In the genomic region with DNA sequence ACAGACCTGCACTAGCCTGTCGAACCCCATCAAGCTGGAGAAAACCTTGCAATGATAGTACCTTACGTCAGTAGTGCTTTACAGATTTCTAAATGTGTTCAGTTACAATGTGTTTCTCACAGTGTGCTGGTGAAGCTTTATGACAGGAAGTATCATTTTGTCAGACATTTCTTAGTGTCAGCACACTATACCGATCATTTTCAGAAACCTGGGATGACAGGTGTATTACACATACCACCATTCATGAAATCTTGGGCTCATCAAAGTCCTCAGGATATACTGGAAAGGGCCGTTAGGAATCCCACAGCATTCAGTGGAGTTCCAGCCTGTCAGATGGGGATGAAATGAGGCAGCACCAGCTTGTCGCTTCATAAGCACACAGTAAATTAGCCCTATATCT, we compare ENCODE assay signal across 12 cellular contexts. TPM values are rescaled to one million over a fixed set of nuclear protein-coding genes. Genes with fewer than 3 reads are reported as not detected.
DNase-seq lines count a peak whose midpoint lies in the region; ATAC-seq, FAIRE-seq and TF ChIP-seq lines count a peak whose summit lies in the region.
"Had no signal": no experiment of that assay in that cellular context is flagged by ENCODE, and none has a peak within 500 bp of the region (broad histone marks: within the 10 kb centered on the region; RNA-seq: fewer than 3 reads in every experiment).

No MANE protein-coding gene starts in this region.

- no peak for DNase-seq in A549 (ENCODE audit: low read depth in 1 of 2, low spot score in 1 of 2)
- no peak for DNase-seq in GM18507 (ENCODE audit: extremely low spot score, insufficient read length, low read depth)
- DNase-seq in adrenal gland, result no peak
- DNase-seq in naive thymus-derived CD4-positive, alpha-beta T cell, result no peak
- no peak for DNase-seq in SIG-M5 treated with dmso at 0.1 percent for 504 hours (lab: John Stamatoyannopoulos, UW; ENCODE audit: unreplicated experiment)
- no peak for DNase-seq in NCI-H2107 treated with DMSO at 0.1 percent for 48 hours (lab: John Stamatoyannopoulos, UW; ENCODE audit: unreplicated experiment)
- DNase-seq in DMS153 treated with DMSO at 0.1 percent for 48 hours (lab: John Stamatoyannopoulos, UW; ENCODE audit: unreplicated experiment), result no peak
- DNase-seq: H9, NCI-H2081 treated with DMSO at 0.1 percent for 48 hours, pancreas, SIG-M5 had no signal

- CTCF ChIA-PET in A549 (lab: Yijun Ruan, JAX), result interaction anchor here (1.0 to 5.6 kb wide), 4 partner anchors 8 to 27 kb away, joined by 3 to 35 read pairs (median 6); partner anchors contain the start of genes TTC19 and ZSWIM7
- CTCF ChIA-PET in naive thymus-derived CD4-positive, alpha-beta T cell (lab: Charles Lee), result no interaction called here

- no peaks in the 10 kb centered on the region for H3K9me3 Mint-ChIP-seq in naive thymus-derived CD4-positive, alpha-beta T cell
- H3K9me3 Mint-ChIP-seq: H9 had no signal

- H3K4me3 ChIP-seq in A549 (no peak overlapping the region), adrenal gland (no peak overlapping the region)
- no peak overlapping the region for H3K4me3 ChIP-seq in naive thymus-derived CD4-positive, alpha-beta T cell (ENCODE audit: low read length)
- H3K4me3 ChIP-seq: pancreas had no signal

- H3K9me3 ChIP-seq in A549 (no peaks in the 10 kb centered on the region), adrenal gland (replicated peaks in 1 of 3) (no peaks in the 10 kb centered on the region)
- H3K9me3 ChIP-seq in naive thymus-derived CD4-positive, alpha-beta T cell (ENCODE audit: control insufficient read depth in 2 of 3, low read length in 3 of 3), result no peaks in the 10 kb centered on the region
- H3K9me3 ChIP-seq: pancreas had no signal

- peak overlapping the region; percentile 85 to 86 for H3K27ac ChIP-seq in A549
- peak overlapping the region in 3 of 5 donors; percentile 78 to 88 (median 84) for H3K27ac ChIP-seq in adrenal gland
- H3K27ac ChIP-seq in naive thymus-derived CD4-positive, alpha-beta T cell (ENCODE audit: low read depth, low read length), result no peak overlapping the region

- peaks cover 16 to 55% (median 37%) of the 10 kb centered on the region in 5 donors for H3K36me3 Mint-ChIP-seq in naive thymus-derived CD4-positive, alpha-beta T cell

- H3K4me1 Mint-ChIP-seq in naive thymus-derived CD4-positive, alpha-beta T cell, result peaks cover 0 to 26% (median 11%) of the 10 kb centered on the region in 7 donors

- POLR2A ChIA-PET in A549 (lab: Yijun Ruan, JAX), result interaction anchor here (0.9 kb wide), 1 partner anchor 27 kb away, joined by 3 read pairs; the partner anchor contains the start of genes TTC19 and ZSWIM7
- POLR2A ChIA-PET in naive thymus-derived CD4-positive, alpha-beta T cell (lab: Charles Lee), result interaction anchor here (0.9 kb wide), 1 partner anchor 28 kb away, joined by 3 read pairs; the partner anchor contains the start of genes TTC19 and ZSWIM7

- TF ChIP-seq POLR2A in A549 (IDR thresholded peaks at IDR 0.05; ENCODE audit: low read length) (no peak), adrenal gland (IDR thresholded peaks at IDR 0.05) (no peak)

- peak overlapping the region; percentile 70; the same call in 2 of the 3 replicates for H3K4me2 ChIP-seq in A549

- 92% methylated on average over 5 of the region's 5 CpGs for WGBS in A549 (ENCODE audit: missing lambda C conversion rate)
- 93 to 96% (median 94%) methylated on average over 5 of the region's 5 CpGs for WGBS in adrenal gland, 4 donors

- no peak overlapping the region for H3K4me3 Mint-ChIP-seq in naive thymus-derived CD4-positive, alpha-beta T cell
- H3K4me3 Mint-ChIP-seq: H9 had no signal

- ATAC-seq in A549, result no peak
- no peak for ATAC-seq in naive thymus-derived CD4-positive, alpha-beta T cell
- ATAC-seq in GM21529 (IDR thresholded peaks at IDR 0.05; ENCODE audit: unreplicated experiment), result no peak

- no peak for FAIRE-seq in A549 (lab: Jason Lieb, UNC)
- peak; percentile 5 for FAIRE-seq in GM18507 (lab: Jason Lieb, UNC)
- FAIRE-seq: pancreas had no signal

- no peak for TF ChIP-seq EP300 in A549 (IDR thresholded peaks at IDR 0.05)

- intact Hi-C loops in adrenal gland (cut with DNase I), result no loop called here
- intact Hi-C loops in naive thymus-derived CD4-positive, alpha-beta T cell (cut with micrococcal nuclease), result loop anchor here in 1 of 2 donors (10.0 kb wide), 1 partner anchor 188 kb away; the partner anchor contains the start of genes NCOR1 and PIGL

- no peaks in the 10 kb centered on the region for H3K27me3 Mint-ChIP-seq in naive thymus-derived CD4-positive, alpha-beta T cell

- H3K27ac Mint-ChIP-seq in naive thymus-derived CD4-positive, alpha-beta T cell, result peak overlapping the region in 8 of 9 donors; percentile 16 to 94 (median 83)

- H3K4me1 ChIP-seq in A549 (peaks cover 31% of the 10 kb centered on the region), adrenal gland (replicated peaks in 1 of 2) (peaks cover 5 to 14% of the 10 kb centered on the region in 2 donors)
- H3K4me1 ChIP-seq in naive thymus-derived CD4-positive, alpha-beta T cell (ENCODE audit: control insufficient read depth in 2 of 2, insufficient read depth in 2 of 2, low read length in 2 of 2), result no peaks in the 10 kb centered on the region

- no peak for TF ChIP-seq RAD21 in A549 (conservative IDR thresholded peaks at IDR 0.05 in 1 of 2, IDR thresholded peaks at IDR 0.05 in 1 of 2)

- H3K36me3 ChIP-seq in adrenal gland (replicated peaks in 1 of 2), result peaks cover 0 to 56% of the 10 kb centered on the region in 2 donors
- H3K36me3 ChIP-seq in naive thymus-derived CD4-positive, alpha-beta T cell (ENCODE audit: control insufficient read depth in 2 of 3, insufficient read depth in 3 of 3, low read length in 3 of 3), result peaks cover 22 to 75% (median 48%) of the 10 kb centered on the region in 3 experiments

- no peaks in the 10 kb centered on the region for H3K27me3 ChIP-seq in adrenal gland
- H3K27me3 ChIP-seq in naive thymus-derived CD4-positive, alpha-beta T cell (ENCODE audit: control insufficient read depth in 2 of 2, insufficient read depth in 2 of 2, low read length in 2 of 2), result no peaks in the 10 kb centered on the region
- H3K27me3 ChIP-seq: pancreas had no signal

- TF ChIP-seq CTCF in A549 (IDR thresholded peaks at IDR 0.05) (no peak), adrenal gland (IDR thresholded peaks at IDR 0.05) (no peak)

TF ChIP-seq in A549, 52 proteins besides CTCF, POLR2A, EP300 and RAD21:
- TF ChIP-seq CHD2 (IDR thresholded peaks at IDR 0.05; ENCODE audit: low read length, partially characterized antibody) (no peak), JUNB (IDR thresholded peaks at IDR 0.05) (no peak), HDAC2 (IDR thresholded peaks at IDR 0.05) (no peak), KDM5A (IDR thresholded peaks at IDR 0.05) (no peak), EHF (CRISPR knock-in tag; IDR thresholded peaks at IDR 0.05) (no peak), SMC3 (IDR thresholded peaks at IDR 0.05) (no peak)
- TF ChIP-seq, protein P1, sequence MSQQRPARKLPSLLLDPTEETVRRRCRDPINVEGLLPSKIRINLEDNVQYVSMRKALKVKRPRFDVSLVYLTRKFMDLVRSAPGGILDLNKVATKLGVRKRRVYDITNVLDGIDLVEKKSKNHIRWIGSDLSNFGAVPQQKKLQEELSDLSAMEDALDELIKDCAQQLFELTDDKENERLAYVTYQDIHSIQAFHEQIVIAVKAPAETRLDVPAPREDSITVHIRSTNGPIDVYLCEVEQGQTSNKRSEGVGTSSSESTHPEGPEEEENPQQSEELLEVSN (IDR thresholded peaks at IDR 0.05; ENCODE audit: borderline replicate concordance, low read depth), result no peak

RNA-seq across cellular contexts. Expression of gene TTC19, which starts 27.3 kb away (rescaled TPM):
- polyA plus RNA-seq in A549 (2011; rRNA removed), result 16.6 and 23.6 TPM in 2 replicates
- 7.5 and 11.9 TPM in 2 replicates for polyA plus RNA-seq in A549 (2012; cell fraction: cytosol; rRNA removed)
- 14.8 and 21.5 TPM in 2 replicates for polyA plus RNA-seq in A549 (2012; cell fraction: nucleus; rRNA removed)
- polyA plus RNA-seq in A549 (2017; fragmentation: RNase III; extraction: RNeasy Plus Mini Kit Qiagen cat#74134 plus additional on column Dnase treatment), result 30.3 to 33.7 TPM (median 31.3 TPM) in 3 replicates
- polyA minus RNA-seq in A549 (2011; rRNA and poly(A)+ RNA removed), result 19.2 and 20.5 TPM in 2 replicates
- total RNA-seq in adrenal gland, result 100 to 1,000 TPM in 1 of 8 donors, 10 to 100 TPM in 7; 46.0 to 152 (median 61.8) TPM
- 10 to 100 TPM; 20.6 to 62.3 (median 21.5) TPM for polyA plus RNA-seq in adrenal gland
- 10 to 100 TPM; 32.8 to 61.6 (median 37.4) TPM for total RNA-seq in naive thymus-derived CD4-positive, alpha-beta T cell
- polyA plus RNA-seq in naive thymus-derived CD4-positive, alpha-beta T cell, result 10 to 100 TPM; 35.8 to 35.9 TPM

RNA-seq across cellular contexts. Expression of gene ZSWIM7, which starts 27.4 kb away (rescaled TPM):
- 65.5 and 72.7 TPM in 2 replicates for polyA plus RNA-seq in A549 (2011; rRNA removed)
- polyA plus RNA-seq in A549 (2012; cell fraction: cytosol; rRNA removed), result 69.6 and 76.1 TPM in 2 replicates
- polyA plus RNA-seq in A549 (2012; cell fraction: nucleus; rRNA removed), result 33.4 and 40.0 TPM in 2 replicates
- polyA plus RNA-seq in A549 (2017; fragmentation: RNase III; extraction: RNeasy Plus Mini Kit Qiagen cat#74134 plus additional on column Dnase treatment), result 56.1 to 62.9 TPM (median 60.0 TPM) in 3 replicates
- 17.1 and 24.2 TPM in 2 replicates for polyA minus RNA-seq in A549 (2011; rRNA and poly(A)+ RNA removed)
- 10 to 100 TPM; 10.3 to 72.6 (median 34.0) TPM for total RNA-seq in adrenal gland
- polyA plus RNA-seq in adrenal gland, result 10 to 100 TPM; 42.0 to 57.9 (median 46.7) TPM
- 10 to 100 TPM; 10.0 to 39.6 (median 25.4) TPM for total RNA-seq in naive thymus-derived CD4-positive, alpha-beta T cell
- 10 to 100 TPM; 78.6 to 82.7 TPM for polyA plus RNA-seq in naive thymus-derived CD4-positive, alpha-beta T cell
